9 cellular contexts compared by ENCODE assay signal in the genomic region with DNA sequence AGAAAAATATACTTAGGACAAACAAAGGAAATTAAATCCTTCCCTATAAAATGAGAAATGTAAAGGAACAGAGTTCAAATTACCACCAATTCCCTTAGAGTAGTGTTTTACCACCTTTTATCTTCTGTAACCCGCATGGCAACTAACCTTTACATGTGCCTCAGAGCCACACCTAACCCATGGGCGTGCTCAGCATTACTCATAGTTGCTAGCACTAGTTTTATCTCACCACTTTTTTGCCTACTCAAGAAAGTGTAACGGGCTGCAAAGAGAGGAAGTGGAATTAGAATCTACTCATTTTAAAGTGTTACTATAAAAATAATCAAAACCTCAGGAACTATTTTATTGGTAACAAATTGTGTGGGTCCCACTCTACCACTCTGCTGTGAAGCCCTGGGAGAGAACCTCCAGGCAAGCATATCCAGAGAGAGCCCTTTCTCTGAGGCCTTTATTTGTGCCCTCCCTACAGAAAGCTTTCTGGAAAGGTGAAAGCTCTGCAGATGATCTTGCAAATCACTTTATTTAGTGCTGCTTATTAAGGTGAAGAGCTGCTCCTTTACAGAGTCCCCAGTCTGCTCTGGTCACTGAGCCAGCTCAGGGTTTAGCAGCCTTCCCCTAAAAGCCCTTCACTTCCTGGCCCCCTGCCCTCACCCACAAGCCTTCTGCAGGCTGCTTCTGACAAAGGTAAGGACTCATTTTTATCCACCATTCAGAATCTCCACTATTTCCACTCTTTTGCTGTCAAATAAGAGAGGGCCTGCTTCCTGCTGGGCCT.
A peak's percentile ranks its signal among the peaks of the same experiment; 100 is the strongest.
DNase-seq lines count a peak whose midpoint lies in the region; ATAC-seq, FAIRE-seq and TF ChIP-seq lines count a peak whose summit lies in the region.
"Had no signal": no experiment of that assay in that cellular context is flagged by ENCODE, and none has a peak within 500 bp of the region (broad histone marks: within the 10 kb centered on the region; RNA-seq: fewer than 3 reads in every experiment).

No MANE protein-coding gene starts in this region.

- H3K9me3 Mint-ChIP-seq in activated naive CD8-positive, alpha-beta T cell treated with anti-CD3 and anti-CD28 coated beads, Interleukin-2, amount 50 U/mL, for 24 hours = peaks cover 7% of the 10 kb centered on the region

- no peaks in the 10 kb centered on the region for H3K9me3 ChIP-seq in sigmoid colon

- no peaks in the 10 kb centered on the region for H3K27me3 Mint-ChIP-seq in activated naive CD8-positive, alpha-beta T cell treated with anti-CD3 and anti-CD28 coated beads, Interleukin-2, amount 50 U/mL, for 24 hours

- whole genome bisulfite sequencing in sigmoid colon, 2 donors = 15 to 23% methylated on average over 3 of the region's 3 CpGs

- FAIRE-seq in GM12891 (lab: Jason Lieb, UNC) = no peak
- FAIRE-seq: endothelial cell of umbilical vein had no signal

- H3K4me1 ChIP-seq in sigmoid colon = no peaks in the 10 kb centered on the region

- no peak overlapping the region for H3K4me3 ChIP-seq in sigmoid colon

- DNase-seq in GM12891 (ENCODE audit: insufficient read length, low spot score) (no peak), SW480 (ENCODE audit: low spot score) (peak; percentile 48), RKO (ENCODE audit: low spot score) (no peak), sigmoid colon (no peak), pons (ENCODE audit: low spot score) (no peak)
- peak; percentile 49 for DNase-seq in activated naive CD8-positive, alpha-beta T cell treated with anti-CD3 and anti-CD28 coated beads, Interleukin-2, amount 50 U/mL, for 24 hours
- DNase-seq in stimulated activated CD4-positive, alpha-beta T cell treated with anti-CD3 and anti-CD28 coated beads, Interleukin-4, amount 100 ng/mL, for 1 hour = peak; percentile 52

- peak overlapping the region; percentile 77 for H3K27ac Mint-ChIP-seq in activated naive CD8-positive, alpha-beta T cell treated with anti-CD3 and anti-CD28 coated beads, Interleukin-2, amount 50 U/mL, for 24 hours

- H3K36me3 ChIP-seq in sigmoid colon = no peaks in the 10 kb centered on the region

- TF ChIP-seq EP300 in sigmoid colon (IDR thresholded peaks at IDR 0.05) = no peak

- no peak for TF ChIP-seq POLR2A in GM12891 (IDR thresholded peaks at IDR 0.05; ENCODE audit: low read depth, low read length)
- no peak for TF ChIP-seq POLR2A in sigmoid colon (IDR thresholded peaks at IDR 0.05)

- intact Hi-C loops in sigmoid colon (cut with DNase I) = no loop called here

- TF ChIP-seq CTCF in sigmoid colon (IDR thresholded peaks at IDR 0.05) = no peak

- peak; percentile 94 for ATAC-seq in HG02610 (IDR thresholded peaks at IDR 0.05; ENCODE audit: unreplicated experiment)
- ATAC-seq in activated naive CD8-positive, alpha-beta T cell treated with anti-CD3 and anti-CD28 coated beads, Interleukin-2, amount 50 U/mL, for 24 hours = peak; percentile 94

- no peak overlapping the region for H3K27ac ChIP-seq in sigmoid colon

- H3K27me3 ChIP-seq in sigmoid colon = no peaks in the 10 kb centered on the region

- H3K36me3 Mint-ChIP-seq in activated naive CD8-positive, alpha-beta T cell treated with anti-CD3 and anti-CD28 coated beads, Interleukin-2, amount 50 U/mL, for 24 hours (ENCODE audit: low read depth) = no peaks in the 10 kb centered on the region

- peak overlapping the region; percentile 32 for H3K4me3 Mint-ChIP-seq in activated naive CD8-positive, alpha-beta T cell treated with anti-CD3 and anti-CD28 coated beads, Interleukin-2, amount 50 U/mL, for 24 hours

- peaks cover 67% of the 10 kb centered on the region for H3K4me1 Mint-ChIP-seq in activated naive CD8-positive, alpha-beta T cell treated with anti-CD3 and anti-CD28 coated beads, Interleukin-2, amount 50 U/mL, for 24 hours

TF ChIP-seq in GM12891, 5 proteins besides CTCF, POLR2A, EP300 and RAD21:
- TF ChIP-seq SPI1 (IDR thresholded peaks at IDR 0.05; ENCODE audit: low read depth, low read length) (peak; percentile 81), PAX5 (IDR thresholded peaks at IDR 0.05; ENCODE audit: insufficient read depth, low read length, severe bottlenecking) (no peak)

Comparison
In these comparisons a context has a peak if more than half of its experiments do, and no peak if none do; other contexts are left out.
1. DNase-seq: peak in SW480 (single experiment), activated naive CD8-positive, alpha-beta T cell treated with anti-CD3 and anti-CD28 coated beads, Interleukin-2, amount 50 U/mL, for 24 hours (single experiment) and stimulated activated CD4-positive, alpha-beta T cell treated with anti-CD3 and anti-CD28 coated beads, Interleukin-4, amount 100 ng/mL, for 1 hour (single experiment); none in GM12891 (single experiment), RKO (single experiment), sigmoid colon (single experiment) and pons (single experiment).